ENCODE assay signal across 8 cellular contexts in the genomic region with DNA sequence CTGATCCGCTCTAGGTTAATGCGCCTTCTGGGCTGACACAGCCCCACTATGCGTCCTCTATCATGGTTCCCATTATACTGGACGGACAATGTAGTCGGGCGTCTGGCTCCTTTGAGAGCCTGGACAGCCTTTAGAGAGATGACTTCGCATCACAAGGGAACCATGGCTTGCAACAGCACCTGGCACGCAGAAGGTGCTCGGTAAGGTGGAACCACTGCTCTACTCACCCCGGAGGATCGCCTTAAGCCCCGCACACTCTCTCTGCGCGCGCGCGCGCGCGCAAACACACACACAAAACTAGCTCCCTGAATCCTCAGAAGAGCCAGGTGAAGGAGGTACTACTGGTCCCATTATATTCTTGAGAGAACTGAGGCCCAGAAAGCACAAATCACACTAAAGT. TPM values are rescaled to one million over a fixed set of nuclear protein-coding genes. Genes with fewer than 3 reads are reported as not detected.
DNase-seq lines count a peak whose midpoint lies in the region; ATAC-seq and TF ChIP-seq lines count a peak whose summit lies in the region.

No MANE protein-coding gene starts in this region.

- no peak for ATAC-seq in CD8-positive, alpha-beta T cell
- ATAC-seq in GM21528 (IDR thresholded peaks at IDR 0.05; ENCODE audit: low FRiP score, unreplicated experiment) (no peak), HG02571 (IDR thresholded peaks at IDR 0.05; ENCODE audit: unreplicated experiment) (no peak)

- POLR2A ChIA-PET in CD8-positive, alpha-beta T cell (lab: Charles Lee), result interaction anchor here (0.9 to 2.3 kb wide), 7 partner anchors 9 to 38 kb away, joined by 3 to 18 read pairs (median 3); a partner anchor contains a TSS

- H4K20me1 ChIP-seq in OCI-LY3 (ENCODE audit: insufficient read depth, low read length), result no peaks in the 10 kb centered on the region

- H3K9me3 Mint-ChIP-seq in CD8-positive, alpha-beta T cell, result no peaks in the 10 kb centered on the region
- H3K9me3 Mint-ChIP-seq in endodermal cell, result no peaks in the 10 kb centered on the region
- H3K9me3 Mint-ChIP-seq in osteocyte (ENCODE audit: unreplicated experiment), result no peaks in the 10 kb centered on the region

- 78 to 80% methylated on average over 10 to 20 of the region's 20 CpGs for WGBS in endodermal cell (ENCODE audit: insufficient coverage in 1 of 2, insufficient read length in 1 of 2), 2 experiments

- H3K27ac ChIP-seq in CD8-positive, alpha-beta T cell (ENCODE audit: low read depth, low read length), result no peak overlapping the region
- H3K27ac ChIP-seq in OCI-LY3 (ENCODE audit: low read length) (no peak overlapping the region), endodermal cell (ENCODE audit: low read depth, low read length) (peak overlapping the region; percentile 58)

- peaks cover 20% of the 10 kb centered on the region for H3K4me1 ChIP-seq in CD8-positive, alpha-beta T cell (ENCODE audit: insufficient read depth, low read length)
- H3K4me1 ChIP-seq in OCI-LY3 (ENCODE audit: low read length), result peaks cover 7% of the 10 kb centered on the region
- peaks cover 16% of the 10 kb centered on the region for H3K4me1 ChIP-seq in endodermal cell (ENCODE audit: control insufficient read depth, insufficient read depth, low read length)

- peak overlapping the region; percentile 91 for H3K27ac Mint-ChIP-seq in CD8-positive, alpha-beta T cell
- H3K27ac Mint-ChIP-seq in endodermal cell (peak overlapping the region; percentile 85), osteocyte (ENCODE audit: unreplicated experiment) (peak overlapping the region; percentile 98)

- H3K9me3 ChIP-seq in CD8-positive, alpha-beta T cell (ENCODE audit: low read length), result no peaks in the 10 kb centered on the region
- no peaks in the 10 kb centered on the region for H3K9me3 ChIP-seq in OCI-LY3 (ENCODE audit: insufficient read depth, low read length)
- H3K9me3 ChIP-seq in endodermal cell (ENCODE audit: control insufficient read depth, low read length), result no peaks in the 10 kb centered on the region

- H3K9ac ChIP-seq in OCI-LY3 (ENCODE audit: low read length) (no peak overlapping the region), endodermal cell (ENCODE audit: extremely low read depth, low read length, poor library complexity, severe bottlenecking) (peak overlapping the region; percentile 59)

- H3K36me3 ChIP-seq in CD8-positive, alpha-beta T cell (ENCODE audit: insufficient read depth, low read length), result no peaks in the 10 kb centered on the region
- H3K36me3 ChIP-seq in OCI-LY3 (replicated peaks; ENCODE audit: low read depth, low read length), result peaks cover 4% of the 10 kb centered on the region
- peaks cover 2% of the 10 kb centered on the region for H3K36me3 ChIP-seq in endodermal cell (ENCODE audit: control insufficient read depth, insufficient read depth, low read length)

- peak overlapping the region; percentile 89 for H3K4me3 Mint-ChIP-seq in CD8-positive, alpha-beta T cell
- peak overlapping the region; percentile 67 for H3K4me3 Mint-ChIP-seq in endodermal cell
- peak overlapping the region; percentile 87 for H3K4me3 Mint-ChIP-seq in osteocyte (ENCODE audit: unreplicated experiment)

- no peaks in the 10 kb centered on the region for H3K79me2 ChIP-seq in OCI-LY3 (ENCODE audit: low read length)

- peak overlapping the region; percentile 72 for H3K4me2 ChIP-seq in OCI-LY3 (ENCODE audit: low read length)

- intact Hi-C loops in CD8-positive, alpha-beta T cell (cut with DNase I, micrococcal nuclease), result loop anchor here (2.0 kb wide), 2 partner anchors 17 to 135 kb away; a partner anchor contains a TSS
- intact Hi-C loops in head of caudate nucleus (cut with DNase I), result loop anchor here (5.0 kb wide), 1 partner anchor 40 kb away; a partner anchor contains a TSS

- peaks cover 33% of the 10 kb centered on the region for H3K4me1 Mint-ChIP-seq in CD8-positive, alpha-beta T cell (ENCODE audit: low read depth)
- H3K4me1 Mint-ChIP-seq in endodermal cell, result peaks cover 31% of the 10 kb centered on the region
- peaks cover 35% of the 10 kb centered on the region for H3K4me1 Mint-ChIP-seq in osteocyte (ENCODE audit: unreplicated experiment)

- CTCF ChIA-PET in CD8-positive, alpha-beta T cell (lab: Charles Lee), result interaction anchor here (1.1 to 1.4 kb wide), 3 partner anchors 11 to 140 kb away, joined by 3 to 5 read pairs (median 3); no protein-coding TSS in a partner anchor

- H2AFZ ChIP-seq in OCI-LY3 (ENCODE audit: low read depth, low read length), result no peak overlapping the region

- peaks cover 6% of the 10 kb centered on the region for H3K36me3 Mint-ChIP-seq in CD8-positive, alpha-beta T cell
- H3K36me3 Mint-ChIP-seq in endodermal cell (ENCODE audit: low read depth) (peaks cover 6% of the 10 kb centered on the region), osteocyte (ENCODE audit: unreplicated experiment) (no peaks in the 10 kb centered on the region)

- no peak for DNase-seq in CD8-positive, alpha-beta T cell
- DNase-seq in endodermal cell (peak; percentile 84), osteocyte (ENCODE audit: extremely low spot score, unreplicated experiment) (no peak), head of caudate nucleus (no peak), AG08396 (ENCODE audit: low spot score) (no peak)

- H3K27me3 Mint-ChIP-seq in CD8-positive, alpha-beta T cell (ENCODE audit: low read depth), result no peaks in the 10 kb centered on the region
- H3K27me3 Mint-ChIP-seq in endodermal cell (ENCODE audit: insufficient read depth), result peaks cover 2% of the 10 kb centered on the region
- no peaks in the 10 kb centered on the region for H3K27me3 Mint-ChIP-seq in osteocyte (ENCODE audit: unreplicated experiment)

- H3K4me3 ChIP-seq in CD8-positive, alpha-beta T cell (ENCODE audit: low read depth, low read length), result no peak overlapping the region
- H3K4me3 ChIP-seq in OCI-LY3 (ENCODE audit: low read length), result peak overlapping the region; percentile 82
- peak overlapping the region; percentile 86 for H3K4me3 ChIP-seq in endodermal cell (ENCODE audit: low read length)

- H3K27me3 ChIP-seq in CD8-positive, alpha-beta T cell (ENCODE audit: insufficient read depth, low read length), result no peaks in the 10 kb centered on the region
- H3K27me3 ChIP-seq in OCI-LY3 (ENCODE audit: low read depth, low read length) (no peaks in the 10 kb centered on the region), endodermal cell (ENCODE audit: control insufficient read depth, insufficient read depth, low read length, poor library complexity, severe bottlenecking) (no peaks in the 10 kb centered on the region)

- no peak for TF ChIP-seq CTCF in CD8-positive, alpha-beta T cell (IDR thresholded peaks at IDR 0.05)
- TF ChIP-seq CTCF in OCI-LY3 (IDR thresholded peaks at IDR 0.05; ENCODE audit: low read depth, low read length) (no peak), endodermal cell (conservative IDR thresholded peaks at IDR 0.05) (no peak), osteocyte (IDR thresholded peaks at IDR 0.05) (no peak)

RNA-seq across cellular contexts. Expression of a gene that starts 7.1 kb away (rescaled TPM):
- 10 to 100 TPM; 11.1 to 12.9 TPM for total RNA-seq in CD8-positive, alpha-beta T cell
- 1 to 10 TPM; 5.5 to 8.1 TPM for total RNA-seq in endodermal cell
- polyA plus RNA-seq in endodermal cell (2013, experiment 1 of 2), result 27.5 TPM
- polyA plus RNA-seq in endodermal cell (2013, experiment 2 of 2), result 21.6 TPM
- total RNA-seq in osteocyte, result 47.7 and 51.8 TPM in 2 replicates

RNA-seq across cellular contexts. Expression of a gene that starts 8.9 kb away (rescaled TPM):
- 10 to 100 TPM; 22.9 to 23.9 TPM for total RNA-seq in CD8-positive, alpha-beta T cell
- total RNA-seq in endodermal cell (10 to 100 TPM; 48.4 to 60.3 TPM), osteocyte (33.9 and 38.8 TPM in 2 replicates)
- 60.9 TPM for polyA plus RNA-seq in endodermal cell (2013, experiment 1 of 2)
- 51.7 TPM for polyA plus RNA-seq in endodermal cell (2013, experiment 2 of 2)

RNA-seq across cellular contexts. Expression of a gene that starts 15.1 kb away (rescaled TPM):
- total RNA-seq in CD8-positive, alpha-beta T cell, result not detected
- not detected for total RNA-seq in endodermal cell
- polyA plus RNA-seq in endodermal cell (2013, experiment 1 of 2), result 0.85 TPM
- polyA plus RNA-seq in endodermal cell (2013, experiment 2 of 2), result not detected
- total RNA-seq in osteocyte, result not detected in 2 replicates

RNA-seq across cellular contexts. Expression of a gene that starts 40.3 kb away (rescaled TPM):
- total RNA-seq in CD8-positive, alpha-beta T cell, result 1,000 to 10,000 TPM; 1,250 to 1,255 TPM
- total RNA-seq in endodermal cell, result 1,000 to 10,000 TPM; 1,281 to 1,338 TPM
- 1,028 TPM for polyA plus RNA-seq in endodermal cell (2013, experiment 1 of 2)
- polyA plus RNA-seq in endodermal cell (2013, experiment 2 of 2), result 890 TPM
- total RNA-seq in osteocyte, result 984 and 1,015 TPM in 2 replicates

RNA-seq across cellular contexts. Expression of a gene that starts 50.7 kb away (rescaled TPM):
- total RNA-seq in CD8-positive, alpha-beta T cell, result 100 to 1,000 TPM; 131 to 155 TPM
- total RNA-seq in endodermal cell (100 to 1,000 TPM; 184 to 209 TPM), osteocyte (102 and 105 TPM in 2 replicates)
- 101 TPM for polyA plus RNA-seq in endodermal cell (2013, experiment 1 of 2)
- 95.7 TPM for polyA plus RNA-seq in endodermal cell (2013, experiment 2 of 2)
